16 cellular contexts compared by ENCODE assay signal in genomic region chr3:126131881-126132750, GRCh38. TPM values are rescaled to one million over a fixed set of nuclear protein-coding genes. Genes with fewer than 3 reads are reported as not detected.
DNase-seq lines count a peak whose midpoint lies in the region; ATAC-seq and TF ChIP-seq lines count a peak whose summit lies in the region.
"Had no signal": no experiment of that assay in that cellular context is flagged by ENCODE, and none has a peak within 500 bp of the region (broad histone marks: within the 10 kb centered on the region; RNA-seq: fewer than 3 reads in every experiment).

No MANE protein-coding gene starts in this region.

- CTCF ChIA-PET in activated CD8-positive, alpha-beta T cell treated with anti-CD3 and anti-CD28 coated beads for 36 hours (lab: Charles Lee): interaction anchor here (1.1 to 3.7 kb wide), 3 partner anchors 18 to 153 kb away, joined by 3 to 28 read pairs (median 12); no protein-coding TSS in a partner anchor

- H3K9ac ChIP-seq in Karpas-422 (ENCODE audit: low read length): no peak overlapping the region

- no peaks in the 10 kb centered on the region for H3K27me3 ChIP-seq in Karpas-422 (ENCODE audit: low read length)
- H3K27me3 ChIP-seq: breast epithelium had no signal

- DNase-seq in natural killer cell (peak; percentile 13), left ventricle myocardium superior (peak; percentile 10), posterior vena cava (ENCODE audit: low spot score) (peak; percentile 63), Karpas-422 (no peak)
- DNase-seq in natural killer cell treated with Interleukin-12 subunit alpha and Interleukin-12 subunit beta and Interleukin-15 and Interleukin-18, amount 100 ng/mL, for 72 hours (ENCODE audit: low spot score): no peak
- no peak for DNase-seq in activated CD8-positive, alpha-beta T cell treated with anti-CD3 and anti-CD28 coated beads for 36 hours
- DNase-seq in effector CD8-positive, alpha-beta T cell (lab: John Stamatoyannopoulos, UW): no peak
- DNase-seq in activated CD4-positive, alpha-beta T cell treated with anti-CD3 and anti-CD28 coated beads, Interleukin-2, amount 50 U/mL, for 4 hours: no peak
- DNase-seq: activated CD4-positive, alpha-beta T cell treated with anti-CD3 and anti-CD28 coated beads, Interleukin-2, amount 50 U/mL, for 1 hour; activated naive CD4-positive, alpha-beta T cell treated with anti-CD3 and anti-CD28 coated beads, Interleukin-2, amount 10 ng/mL, durations not matched to agents 7 days and 5 days; foreskin melanocyte; NCI-H1105 treated with DMSO at 0.1 percent for 48 hours; NCI-H2227 treated with DMSO at 0.1 percent for 48 hours had no signal

- no peak overlapping the region for H3K27ac Mint-ChIP-seq in natural killer cell
- H3K27ac Mint-ChIP-seq in natural killer cell treated with Interleukin-12 subunit alpha and Interleukin-12 subunit beta and Interleukin-15 and Interleukin-18, amount 100 ng/mL, for 72 hours: no peak overlapping the region
- no peak overlapping the region for H3K27ac Mint-ChIP-seq in activated CD8-positive, alpha-beta T cell treated with anti-CD3 and anti-CD28 coated beads for 36 hours
- H3K27ac Mint-ChIP-seq: activated naive CD4-positive, alpha-beta T cell treated with anti-CD3 and anti-CD28 coated beads, Interleukin-2, amount 10 ng/mL, durations not matched to agents 7 days and 5 days; T-helper 2 cell treated with Interferon-gamma antibody and Interleukin-4, amounts not matched to agents 5 μg/mL and 100 μg/mL, for 36 hours had no signal

- no peak for ATAC-seq in natural killer cell
- ATAC-seq in natural killer cell treated with Interleukin-12 subunit alpha and Interleukin-12 subunit beta and Interleukin-15 and Interleukin-18, amount 100 ng/mL, for 72 hours: no peak
- ATAC-seq in left ventricle myocardium superior: no peak
- no peak for ATAC-seq in activated CD8-positive, alpha-beta T cell treated with anti-CD3 and anti-CD28 coated beads for 36 hours

- H3K9me3 Mint-ChIP-seq in natural killer cell: no peaks in the 10 kb centered on the region
- no peaks in the 10 kb centered on the region for H3K9me3 Mint-ChIP-seq in natural killer cell treated with Interleukin-12 subunit alpha and Interleukin-12 subunit beta and Interleukin-15 and Interleukin-18, amount 100 ng/mL, for 72 hours
- no peaks in the 10 kb centered on the region for H3K9me3 Mint-ChIP-seq in activated CD8-positive, alpha-beta T cell treated with anti-CD3 and anti-CD28 coated beads for 36 hours
- H3K9me3 Mint-ChIP-seq: activated naive CD4-positive, alpha-beta T cell treated with anti-CD3 and anti-CD28 coated beads, Interleukin-2, amount 10 ng/mL, durations not matched to agents 7 days and 5 days; T-helper 2 cell treated with Interferon-gamma antibody and Interleukin-4, amounts not matched to agents 5 μg/mL and 100 μg/mL, for 36 hours had no signal

- H3K4me1 ChIP-seq in Karpas-422 (ENCODE audit: low read length): no peaks in the 10 kb centered on the region

- no peaks in the 10 kb centered on the region for H3K36me3 Mint-ChIP-seq in natural killer cell
- no peaks in the 10 kb centered on the region for H3K36me3 Mint-ChIP-seq in natural killer cell treated with Interleukin-12 subunit alpha and Interleukin-12 subunit beta and Interleukin-15 and Interleukin-18, amount 100 ng/mL, for 72 hours
- H3K36me3 Mint-ChIP-seq in activated CD8-positive, alpha-beta T cell treated with anti-CD3 and anti-CD28 coated beads for 36 hours (ENCODE audit: low read depth): no peaks in the 10 kb centered on the region
- H3K36me3 Mint-ChIP-seq: activated naive CD4-positive, alpha-beta T cell treated with anti-CD3 and anti-CD28 coated beads, Interleukin-2, amount 10 ng/mL, durations not matched to agents 7 days and 5 days had no signal

- no peak overlapping the region for H3K4me3 Mint-ChIP-seq in natural killer cell
- H3K4me3 Mint-ChIP-seq in natural killer cell treated with Interleukin-12 subunit alpha and Interleukin-12 subunit beta and Interleukin-15 and Interleukin-18, amount 100 ng/mL, for 72 hours: no peak overlapping the region
- no peak overlapping the region for H3K4me3 Mint-ChIP-seq in activated CD8-positive, alpha-beta T cell treated with anti-CD3 and anti-CD28 coated beads for 36 hours
- H3K4me3 Mint-ChIP-seq: activated naive CD4-positive, alpha-beta T cell treated with anti-CD3 and anti-CD28 coated beads, Interleukin-2, amount 10 ng/mL, durations not matched to agents 7 days and 5 days; T-helper 2 cell treated with Interferon-gamma antibody and Interleukin-4, amounts not matched to agents 5 μg/mL and 100 μg/mL, for 36 hours had no signal

- POLR2A ChIA-PET in activated CD8-positive, alpha-beta T cell treated with anti-CD3 and anti-CD28 coated beads for 36 hours (lab: Charles Lee): no interaction called here

- H3K27me3 Mint-ChIP-seq in natural killer cell (ENCODE audit: low read depth in 2 of 2): peaks cover 10 to 16% of the 10 kb centered on the region in 2 donors
- peaks cover 0 to 8% of the 10 kb centered on the region in 2 donors for H3K27me3 Mint-ChIP-seq in natural killer cell treated with Interleukin-12 subunit alpha and Interleukin-12 subunit beta and Interleukin-15 and Interleukin-18, amount 100 ng/mL, for 72 hours
- H3K27me3 Mint-ChIP-seq in activated CD8-positive, alpha-beta T cell treated with anti-CD3 and anti-CD28 coated beads for 36 hours: peaks cover 7% of the 10 kb centered on the region

- H2AFZ ChIP-seq in Karpas-422 (ENCODE audit: low read length): no peak overlapping the region

- H3K27ac ChIP-seq in Karpas-422 (ENCODE audit: low read length): no peak overlapping the region
- H3K27ac ChIP-seq: breast epithelium had no signal

- H3K79me2 ChIP-seq in Karpas-422 (ENCODE audit: low read length): no peaks in the 10 kb centered on the region

- TF ChIP-seq CTCF in natural killer cell (IDR thresholded peaks at IDR 0.05): no peak
- no peak for TF ChIP-seq CTCF in activated CD8-positive, alpha-beta T cell treated with anti-CD3 and anti-CD28 coated beads for 36 hours (IDR thresholded peaks at IDR 0.05)

- no peaks in the 10 kb centered on the region for H3K36me3 ChIP-seq in Karpas-422 (ENCODE audit: insufficient read depth, low read length)
- H3K36me3 ChIP-seq: breast epithelium had no signal

- intact Hi-C loops in natural killer cell (cut with micrococcal nuclease): no loop called here
- intact Hi-C loops in left ventricle myocardium superior (cut with micrococcal nuclease): loop anchor here (5.0 kb wide), 1 partner anchor 255 kb away; no protein-coding TSS in a partner anchor
- intact Hi-C loops in posterior vena cava (cut with DNase I): loop anchor here (5.0 kb wide), 1 partner anchor 260 kb away; the partner anchor contains the start of gene CFAP100 (in 2 of the 2)
- intact Hi-C loops in activated CD8-positive, alpha-beta T cell treated with anti-CD3 and anti-CD28 coated beads for 36 hours (cut with micrococcal nuclease): no loop called here

- no peak overlapping the region for H3K4me3 ChIP-seq in Karpas-422 (ENCODE audit: low read length)
- H3K4me3 ChIP-seq: breast epithelium had no signal

- H3K4me1 Mint-ChIP-seq in natural killer cell: no peaks in the 10 kb centered on the region
- no peaks in the 10 kb centered on the region for H3K4me1 Mint-ChIP-seq in natural killer cell treated with Interleukin-12 subunit alpha and Interleukin-12 subunit beta and Interleukin-15 and Interleukin-18, amount 100 ng/mL, for 72 hours (ENCODE audit: low read depth in 2 of 2)
- H3K4me1 Mint-ChIP-seq in activated CD8-positive, alpha-beta T cell treated with anti-CD3 and anti-CD28 coated beads for 36 hours (ENCODE audit: low read depth): no peaks in the 10 kb centered on the region
- H3K4me1 Mint-ChIP-seq: activated naive CD4-positive, alpha-beta T cell treated with anti-CD3 and anti-CD28 coated beads, Interleukin-2, amount 10 ng/mL, durations not matched to agents 7 days and 5 days had no signal

- no peaks in the 10 kb centered on the region for H3K9me3 ChIP-seq in Karpas-422 (ENCODE audit: low read length)
- H3K9me3 ChIP-seq: breast epithelium had no signal

- no peaks in the 10 kb centered on the region for H4K20me1 ChIP-seq in Karpas-422 (ENCODE audit: insufficient read depth, low read depth, low read length)

- H3K9me2 ChIP-seq in Karpas-422 (replicated peaks; ENCODE audit: insufficient read depth, low read length): no peaks in the 10 kb centered on the region

- H3K4me2 ChIP-seq in Karpas-422 (ENCODE audit: low read depth, low read length, poor library complexity, severe bottlenecking): no peak overlapping the region

RNA-seq across cellular contexts. Expression of gene SLC41A3, which starts 48.2 kb away (rescaled TPM):
- total RNA-seq in natural killer cell (10 to 100 TPM; 24.2 to 29.6 (median 27.1) TPM), left ventricle myocardium superior (35.4 TPM), posterior vena cava (10 to 100 TPM; 44.7 to 49.0 TPM)
- total RNA-seq in natural killer cell treated with Interleukin-12 subunit alpha and Interleukin-12 subunit beta and Interleukin-15 and Interleukin-18, amount 100 ng/mL, for 72 hours: 10 to 100 TPM; 30.4 to 36.4 TPM
- total RNA-seq in Karpas-422 (2014; rRNA removed; shearing (Covaris generic); ENCODE audit: low replicate concordance): 26.9 and 45.0 TPM in 2 replicates
- total RNA-seq in activated CD8-positive, alpha-beta T cell treated with anti-CD3 and anti-CD28 coated beads for 36 hours: 10 to 100 TPM; 19.1 to 23.4 TPM

RNA-seq across cellular contexts. Expression of gene ALDH1L1, which starts 48.3 kb away (rescaled TPM):
- total RNA-seq in natural killer cell: not detected
- total RNA-seq in natural killer cell treated with Interleukin-12 subunit alpha and Interleukin-12 subunit beta and Interleukin-15 and Interleukin-18, amount 100 ng/mL, for 72 hours: not detected
- 16.6 TPM for total RNA-seq in left ventricle myocardium superior
- total RNA-seq in posterior vena cava: 10 to 100 TPM in 1 of 2 donors, 1 to 10 TPM in 1; 5.6 to 12.4 TPM
- total RNA-seq in Karpas-422 (2014; rRNA removed; shearing (Covaris generic); ENCODE audit: low replicate concordance): not detected in 2 replicates
- total RNA-seq in activated CD8-positive, alpha-beta T cell treated with anti-CD3 and anti-CD28 coated beads for 36 hours: not detected
- total RNA-seq: G401 had no signal

Comparison
In these comparisons a context has a peak if more than half of its experiments do, and no peak if none do; other contexts are left out.
1. DNase-seq: peak in natural killer cell (single experiment), left ventricle myocardium superior (single experiment) and posterior vena cava (single experiment); none in natural killer cell treated with Interleukin-12 subunit alpha and Interleukin-12 subunit beta and Interleukin-15 and Interleukin-18, amount 100 ng/mL, for 72 hours (single experiment), Karpas-422 (single experiment), activated CD8-positive, alpha-beta T cell treated with anti-CD3 and anti-CD28 coated beads for 36 hours (single experiment), effector CD8-positive, alpha-beta T cell (single experiment) and activated CD4-positive, alpha-beta T cell treated with anti-CD3 and anti-CD28 coated beads, Interleukin-2, amount 50 U/mL, for 4 hours (0 of 2).
2. intact Hi-C loops: an anchor here in left ventricle myocardium superior (5.0 kb wide) and posterior vena cava (5.0 kb wide); none called in natural killer cell and activated CD8-positive, alpha-beta T cell treated with anti-CD3 and anti-CD28 coated beads for 36 hours.